In the genomic region with DNA sequence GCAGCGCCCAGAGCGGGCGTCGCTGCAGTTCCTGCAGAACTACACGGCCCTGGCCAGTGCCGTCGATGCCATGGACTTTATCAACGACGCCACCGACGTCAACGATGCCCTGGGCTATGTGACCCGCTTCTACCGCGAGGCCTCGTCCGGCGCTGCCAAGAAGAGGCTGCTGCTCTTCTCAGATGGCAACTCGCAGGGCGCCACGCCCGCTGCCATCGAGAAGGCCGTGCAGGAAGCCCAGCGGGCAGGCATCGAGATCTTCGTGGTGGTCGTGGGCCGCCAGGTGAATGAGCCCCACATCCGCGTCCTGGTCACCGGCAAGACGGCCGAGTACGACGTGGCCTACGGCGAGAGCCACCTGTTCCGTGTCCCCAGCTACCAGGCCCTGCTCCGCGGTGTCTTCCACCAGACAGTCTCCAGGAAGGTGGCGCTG, we compare ENCODE assay signal across 23 cellular contexts. TPM values are rescaled to one million over a fixed set of nuclear protein-coding genes. Genes with fewer than 3 reads are reported as not detected.
DNase-seq lines count a peak whose midpoint lies in the region; ATAC-seq and TF ChIP-seq lines count a peak whose summit lies in the region.
"Had no signal": no experiment of that assay in that cellular context is flagged by ENCODE, and none has a peak within 500 bp of the region (broad histone marks: within the 10 kb centered on the region; RNA-seq: fewer than 3 reads in every experiment).

No MANE protein-coding gene starts in this region.

- peaks cover 2% of the 10 kb centered on the region for H3K36me3 Mint-ChIP-seq in activated CD4-positive, alpha-beta memory T cell treated with anti-CD3 and anti-CD28 coated beads, Interleukin-2, amount 10 ng/mL, durations not matched to agents 7 days and 5 days (ENCODE audit: low read depth)
- H3K36me3 Mint-ChIP-seq in osteocyte (ENCODE audit: unreplicated experiment) = peaks cover 9% of the 10 kb centered on the region
- H3K36me3 Mint-ChIP-seq: CD4-positive, alpha-beta memory T cell; immature natural killer cell had no signal

- no peak for TF ChIP-seq CTCF in osteocyte (IDR thresholded peaks at IDR 0.05)

- H3K27me3 Mint-ChIP-seq in activated CD4-positive, alpha-beta memory T cell treated with anti-CD3 and anti-CD28 coated beads, Interleukin-2, amount 10 ng/mL, durations not matched to agents 7 days and 5 days = no peaks in the 10 kb centered on the region
- no peaks in the 10 kb centered on the region for H3K27me3 Mint-ChIP-seq in osteocyte (ENCODE audit: unreplicated experiment)
- H3K27me3 Mint-ChIP-seq: activated B cell treated with CpG ODN at 0.5 μM for 24 hours; CD4-positive, alpha-beta memory T cell had no signal

- no peaks in the 10 kb centered on the region for H3K27me3 ChIP-seq in right cardiac atrium (ENCODE audit: control insufficient read depth, insufficient read depth)

- peak; percentile 6 for DNase-seq in GM03348 (ENCODE audit: low spot score)
- DNase-seq in activated CD4-positive, alpha-beta memory T cell treated with anti-CD3 and anti-CD28 coated beads, Interleukin-2, amount 10 ng/mL, durations not matched to agents 7 days and 5 days = peak; percentile 11
- DNase-seq in right cardiac atrium = peak; percentile 21 to 65 (median 43)
- peak; percentile 82 for DNase-seq in osteocyte (ENCODE audit: extremely low spot score, unreplicated experiment)
- DNase-seq in amniotic stem cell (lab: John Stamatoyannopoulos, UW) = no peak
- no peak for DNase-seq in cerebellar cortex (ENCODE audit: low spot score)
- DNase-seq: activated B cell treated with CpG ODN at 0.5 μM for 24 hours; amygdala; CD4-positive, alpha-beta memory T cell; central memory CD4-positive, alpha-beta T cell; effector memory CD4-positive, alpha-beta T cell; immature natural killer cell; IMR-90; NCI-H146; NCI-H2171 treated with DMSO at 0.1 percent for 48 hours; NCI-H748 treated with DMSO at 0.1 percent for 48 hours; PC-3 had no signal

- no peaks in the 10 kb centered on the region for H3K4me1 Mint-ChIP-seq in activated CD4-positive, alpha-beta memory T cell treated with anti-CD3 and anti-CD28 coated beads, Interleukin-2, amount 10 ng/mL, durations not matched to agents 7 days and 5 days
- no peaks in the 10 kb centered on the region for H3K4me1 Mint-ChIP-seq in osteocyte (ENCODE audit: unreplicated experiment)
- H3K4me1 Mint-ChIP-seq: activated B cell treated with CpG ODN at 0.5 μM for 24 hours; CD4-positive, alpha-beta memory T cell; immature natural killer cell; memory B cell had no signal

- POLR2A ChIA-PET in activated CD4-positive, alpha-beta memory T cell treated with anti-CD3 and anti-CD28 coated beads, Interleukin-2, amount 10 ng/mL, durations not matched to agents 7 days and 5 days (lab: Charles Lee) = no interaction called here

- H3K27ac Mint-ChIP-seq in activated CD4-positive, alpha-beta memory T cell treated with anti-CD3 and anti-CD28 coated beads, Interleukin-2, amount 10 ng/mL, durations not matched to agents 7 days and 5 days = no peak overlapping the region
- no peak overlapping the region for H3K27ac Mint-ChIP-seq in osteocyte (ENCODE audit: unreplicated experiment)
- H3K27ac Mint-ChIP-seq: activated B cell treated with CpG ODN at 0.5 μM for 24 hours; CD4-positive, alpha-beta memory T cell; immature natural killer cell; memory B cell; stimulated activated effector memory CD8-positive, alpha-beta T cell treated with anti-CD3 and anti-CD28 coated beads, Interleukin-12 subunit alpha, Interleukin-12 subunit beta, amount 100 ng/mL, for 72 hours; T-helper 2 cell treated with Interferon-gamma antibody and Interleukin-4, amounts not matched to agents 5 μg/mL and 100 μg/mL, for 36 hours had no signal

- peaks cover 7% of the 10 kb centered on the region for H3K9me3 Mint-ChIP-seq in activated CD4-positive, alpha-beta memory T cell treated with anti-CD3 and anti-CD28 coated beads, Interleukin-2, amount 10 ng/mL, durations not matched to agents 7 days and 5 days
- H3K9me3 Mint-ChIP-seq in osteocyte (ENCODE audit: unreplicated experiment) = no peaks in the 10 kb centered on the region
- H3K9me3 Mint-ChIP-seq: immature natural killer cell had no signal

- H3K4me1 ChIP-seq in right cardiac atrium (ENCODE audit: control insufficient read depth, insufficient read depth, low read length) = no peaks in the 10 kb centered on the region

- no peak overlapping the region for H3K4me3 Mint-ChIP-seq in activated CD4-positive, alpha-beta memory T cell treated with anti-CD3 and anti-CD28 coated beads, Interleukin-2, amount 10 ng/mL, durations not matched to agents 7 days and 5 days
- no peak overlapping the region for H3K4me3 Mint-ChIP-seq in osteocyte (ENCODE audit: unreplicated experiment)
- H3K4me3 Mint-ChIP-seq: activated B cell treated with CpG ODN at 0.5 μM for 24 hours; CD4-positive, alpha-beta memory T cell; immature natural killer cell; memory B cell; stimulated activated effector memory CD8-positive, alpha-beta T cell treated with anti-CD3 and anti-CD28 coated beads, Interleukin-12 subunit alpha, Interleukin-12 subunit beta, amount 100 ng/mL, for 72 hours; T-helper 2 cell treated with Interferon-gamma antibody and Interleukin-4, amounts not matched to agents 5 μg/mL and 100 μg/mL, for 36 hours had no signal

- CTCF ChIA-PET in activated CD4-positive, alpha-beta memory T cell treated with anti-CD3 and anti-CD28 coated beads, Interleukin-2, amount 10 ng/mL, durations not matched to agents 7 days and 5 days (lab: Charles Lee) = no interaction called here

- H3K9me3 ChIP-seq in right cardiac atrium (ENCODE audit: control insufficient read depth, low read length) = no peaks in the 10 kb centered on the region

- no peak overlapping the region for H3K27ac ChIP-seq in right cardiac atrium (ENCODE audit: low read length)
- H3K27ac ChIP-seq: HL-60 had no signal

- intact Hi-C loops in right cardiac atrium (cut with DNase I) = loop anchor here in 1 of 4 donors (10.0 kb wide), 1 partner anchor 111 kb away; no protein-coding TSS in a partner anchor

- WGBS in right cardiac atrium = 93% methylated on average over 42 of the region's 42 CpGs

- H3K4me3 ChIP-seq in right cardiac atrium (ENCODE audit: low read length) = no peak overlapping the region

- no peak for ATAC-seq in right cardiac atrium
- no peak for ATAC-seq in HG02678 (IDR thresholded peaks at IDR 0.05; ENCODE audit: unreplicated experiment)
- no peak for ATAC-seq in GM18868 (IDR thresholded peaks at IDR 0.05; ENCODE audit: unreplicated experiment)
- ATAC-seq: PC-3; stimulated activated effector memory CD8-positive, alpha-beta T cell treated with anti-CD3 and anti-CD28 coated beads, Interleukin-12 subunit alpha, Interleukin-12 subunit beta, amount 100 ng/mL, for 72 hours had no signal

RNA-seq across cellular contexts. Expression of gene COL6A1, which starts 22.0 kb away (rescaled TPM):
- under 1 TPM; 0.08 to 0.33 TPM for total RNA-seq in activated CD4-positive, alpha-beta memory T cell treated with anti-CD3 and anti-CD28 coated beads, Interleukin-2, amount 10 ng/mL, durations not matched to agents 7 days and 5 days
- total RNA-seq in right cardiac atrium = 100 to 1,000 TPM; 112 to 192 (median 171) TPM
- 165 TPM for polyA plus RNA-seq in right cardiac atrium
- 1,503 and 1,582 TPM in 2 replicates for total RNA-seq in osteocyte

Comparison
In these comparisons a context has a peak if more than half of its experiments do, and no peak if none do; other contexts are left out.
1. DNase-seq: peak in GM03348 (single experiment), activated CD4-positive, alpha-beta memory T cell treated with anti-CD3 and anti-CD28 coated beads, Interleukin-2, amount 10 ng/mL, durations not matched to agents 7 days and 5 days (single experiment), right cardiac atrium (3 of 3) and osteocyte (single experiment); none in amniotic stem cell (single experiment) and cerebellar cortex (single experiment).
2. RNA of gene COL6A1, which starts 22.0 kb away (total RNA-seq): 1,503 to 1,582 TPM in osteocyte and 112 to 192 TPM in right cardiac atrium; 0.08 to 0.33 TPM in activated CD4-positive, alpha-beta memory T cell treated with anti-CD3 and anti-CD28 coated beads, Interleukin-2, amount 10 ng/mL, durations not matched to agents 7 days and 5 days; every median in the first group is over 10 times any median in the second.